Comparison of ENCODE assay signal across 17 cellular contexts in the genomic region with DNA sequence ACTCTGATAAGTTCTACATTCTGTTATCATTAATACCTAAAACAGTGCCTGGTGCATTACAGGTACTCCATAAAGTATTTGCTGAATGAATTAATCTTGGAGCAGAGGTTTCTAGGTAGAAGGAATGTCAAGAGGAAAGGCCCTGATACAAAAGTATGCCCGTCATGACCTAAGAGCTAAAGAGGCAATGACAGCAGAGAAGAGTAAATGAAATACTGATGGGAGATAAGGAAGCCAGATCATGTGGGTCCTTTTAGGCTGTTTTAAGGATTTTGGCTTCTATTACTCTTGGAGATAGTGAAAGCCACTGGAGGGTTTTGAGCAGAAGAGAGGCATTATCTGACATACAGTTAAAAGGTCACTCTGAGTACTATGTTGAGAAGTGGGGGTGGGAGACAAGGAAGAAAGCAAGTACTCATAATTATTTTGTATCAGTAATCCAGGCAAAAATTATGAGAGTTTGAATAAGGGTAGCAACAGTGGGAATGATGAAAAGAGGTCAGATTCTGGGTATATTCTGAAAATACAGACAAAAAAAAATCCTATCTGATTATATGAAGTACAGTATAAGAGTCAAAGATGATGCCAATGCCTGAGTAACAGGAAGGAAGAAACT.
"Had no signal": no experiment of that assay in that cellular context is flagged by ENCODE, and none has a peak within 500 bp of the region (broad histone marks: within the 10 kb centered on the region; RNA-seq: fewer than 3 reads in every experiment).

No MANE protein-coding gene starts in this region.

- H3K27ac ChIP-seq: pancreas, tibial nerve had no signal

- H3K4me3 Mint-ChIP-seq: activated CD8-positive, alpha-beta memory T cell treated with anti-CD3 and anti-CD28 coated beads, Interleukin-2, amount 10 ng/mL, durations not matched to agents 7 days and 5 days; activated T-cell treated with anti-CD3 and anti-CD28 coated beads, Interleukin-2, amount 50 U/mL, for 24 hours; neural crest cell had no signal

- H3K4me3 ChIP-seq: pancreas, tibial nerve had no signal

- H3K4me1 ChIP-seq: tibial nerve had no signal

- H3K27me3 ChIP-seq: pancreas, tibial nerve had no signal

- H3K9me3 Mint-ChIP-seq: activated T-cell treated with anti-CD3 and anti-CD28 coated beads, Interleukin-2, amount 50 U/mL, for 24 hours; neural crest cell had no signal

- H3K27me3 Mint-ChIP-seq: activated CD8-positive, alpha-beta memory T cell treated with anti-CD3 and anti-CD28 coated beads, Interleukin-2, amount 10 ng/mL, durations not matched to agents 7 days and 5 days; activated T-cell treated with anti-CD3 and anti-CD28 coated beads, Interleukin-2, amount 50 U/mL, for 24 hours had no signal

- H3K27ac Mint-ChIP-seq: activated CD8-positive, alpha-beta memory T cell treated with anti-CD3 and anti-CD28 coated beads, Interleukin-2, amount 10 ng/mL, durations not matched to agents 7 days and 5 days; activated T-cell treated with anti-CD3 and anti-CD28 coated beads, Interleukin-2, amount 50 U/mL, for 24 hours had no signal

- ATAC-seq: activated CD4-positive, CD25-positive, alpha-beta regulatory T cell treated with anti-CD3 and anti-CD28 coated beads, Interleukin-2, amount 50 U/mL, for 24 hours; activated CD8-positive, alpha-beta memory T cell treated with anti-CD3 and anti-CD28 coated beads, Interleukin-2, amount 10 ng/mL, durations not matched to agents 7 days and 5 days; pancreas had no signal

- H3K9me3 ChIP-seq: pancreas, tibial nerve had no signal

- DNase-seq: activated CD4-positive, alpha-beta T cell treated with anti-CD3 and anti-CD28 coated beads, Interleukin-2, amount 50 U/mL, for 4 hours; activated CD8-positive, alpha-beta memory T cell treated with anti-CD3 and anti-CD28 coated beads, Interleukin-2, amount 10 ng/mL, durations not matched to agents 7 days and 5 days; activated effector memory CD4-positive, alpha-beta T cell treated with anti-CD3 and anti-CD28 coated beads, Interleukin-2, amount 50 U/mL, for 16 hours; activated T-cell treated with anti-CD3 and anti-CD28 coated beads, Interleukin-2, amount 50 U/mL, for 24 hours; foreskin melanocyte; head of caudate nucleus; mammary epithelial cell; pancreas; stimulated activated CD4-positive, alpha-beta T cell treated with anti-CD3 and anti-CD28 coated beads, Interleukin-15, amount 100 ng/mL, for 24 hours; stimulated activated CD4-positive, alpha-beta T cell treated with anti-CD3 and anti-CD28 coated beads, Interleukin-4, amount 100 ng/mL, for 4 hours; T-helper 2 cell had no signal

- FAIRE-seq: astrocyte, colon, pancreas, TTC549 had no signal
